In the genomic region with DNA sequence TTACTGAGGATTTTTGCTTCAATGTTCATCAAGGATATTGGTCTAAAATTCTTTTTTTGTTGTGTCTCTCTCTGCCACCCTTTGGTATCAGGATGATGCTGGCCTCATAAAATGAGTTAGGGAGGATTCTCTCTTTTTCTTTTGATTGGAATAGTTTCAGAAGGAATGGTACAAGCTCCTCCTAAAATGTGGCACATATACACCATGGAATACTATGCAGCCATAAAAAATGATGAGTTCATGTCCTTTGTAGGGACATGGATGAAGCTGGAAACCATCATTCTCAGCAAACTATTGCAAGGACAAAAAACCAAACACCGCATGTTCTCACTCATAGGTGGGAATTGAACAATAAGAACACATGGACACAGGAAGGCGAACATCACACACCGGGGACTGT, we compare ENCODE assay signal across 20 cellular contexts. TPM values are rescaled to one million over a fixed set of nuclear protein-coding genes. Genes with fewer than 3 reads are reported as not detected.
A peak's percentile ranks its signal among the peaks of the same experiment; 100 is the strongest.
DNase-seq lines count a peak whose midpoint lies in the region; ATAC-seq, FAIRE-seq and TF ChIP-seq lines count a peak whose summit lies in the region.
"Not testable (repeated sequence)": the region's sequence is repeated elsewhere in the genome, so short reads cannot be mapped to it uniquely, and the experiment has no call there.
"Had no signal": no experiment of that assay in that cellular context is flagged by ENCODE, and none has a peak within 500 bp of the region (broad histone marks: within the 10 kb centered on the region; RNA-seq: fewer than 3 reads in every experiment).

No MANE protein-coding gene starts in this region.

- H3K4me2 ChIP-seq in GM12878 (ENCODE audit: control insufficient read depth, insufficient read depth); neural progenitor cell: not testable (repeated sequence)

- TF ChIP-seq EP300 in GM12878 (IDR thresholded peaks at IDR 0.05; ENCODE audit: borderline replicate concordance in 1 of 2, control insufficient read depth in 1 of 2, low read depth in 2 of 2, low read length in 2 of 2): not testable (repeated sequence)

- H3K9me3 ChIP-seq in CD4-positive, alpha-beta T cell (ENCODE audit: control insufficient read depth, low read length); GM12878 (replicated peaks; ENCODE audit: control insufficient read depth, insufficient read depth, low read length); neural progenitor cell (ENCODE audit: low read depth); upper lobe of right lung: not testable (repeated sequence)

- not testable (repeated sequence) for TF ChIP-seq POLR2A in GM12878 (IDR thresholded peaks at IDR 0.05; ENCODE audit: low read depth, low read length)

- RAD21 ChIA-PET in GM12878 (lab: Charles Lee; ENCODE audit: unreplicated experiment): interaction anchor here (1.7 to 1.8 kb wide), 2 partner anchors 119 to 180 kb away, joined by 6 to 8 read pairs; no protein-coding TSS in a partner anchor

- H3K27ac ChIP-seq in CD4-positive, alpha-beta T cell (ENCODE audit: low read depth, low read length); GM12878 (ENCODE audit: control insufficient read depth, insufficient read depth); neural progenitor cell; upper lobe of right lung: not testable (repeated sequence)

- H4K20me1 ChIP-seq in GM12878 (ENCODE audit: control insufficient read depth, insufficient read depth): not testable (repeated sequence)
- H4K20me1 ChIP-seq in neural progenitor cell (ENCODE audit: low read depth): peaks cover 25% of the 10 kb centered on the region

- BruUV-seq in GM12878 (replicated peaks; lab: Mats Ljungman, UMichigan): not testable (repeated sequence)

- not testable (repeated sequence) for H3K9ac ChIP-seq in GM12878 (ENCODE audit: control insufficient read depth, insufficient read depth, low read length); neural progenitor cell

- H3K9me3 Mint-ChIP-seq in CD4-positive, alpha-beta T cell; WTC11; activated T-cell treated with anti-CD3 and anti-CD28 coated beads, Interleukin-2, amount 50 U/mL, for 72 hours; memory B cell; neural progenitor cell: not testable (repeated sequence)

- H3K36me3 ChIP-seq in GM12878 (ENCODE audit: control insufficient read depth in 2 of 2, insufficient read depth in 2 of 2, low read length in 1 of 2); neural progenitor cell: not testable (repeated sequence)
- H3K36me3 ChIP-seq in upper lobe of right lung: peaks cover 10% of the 10 kb centered on the region

- not testable (repeated sequence) for DNase-seq in CD4-positive, alpha-beta T cell; LNCaP clone FGC (ENCODE audit: low read depth); WTC11 (ENCODE audit: low spot score); activated T-cell treated with anti-CD3 and anti-CD28 coated beads, Interleukin-2, amount 50 U/mL, for 72 hours; GM12878 (ENCODE audit: low read depth, low spot score); memory B cell (ENCODE audit: low spot score in 2 of 2); neural progenitor cell (ENCODE audit: low spot score); upper lobe of right lung

- peaks cover 18% of the 10 kb centered on the region for H3K36me3 Mint-ChIP-seq in CD4-positive, alpha-beta T cell (ENCODE audit: low read depth)
- not testable (repeated sequence) for H3K36me3 Mint-ChIP-seq in WTC11; activated T-cell treated with anti-CD3 and anti-CD28 coated beads, Interleukin-2, amount 50 U/mL, for 72 hours (ENCODE audit: insufficient read depth in 2 of 2); memory B cell; neural progenitor cell

- SMC1A ChIA-PET in GM12878 (lab: Charles Lee; ENCODE audit: uncharacterized antibody, unreplicated experiment): interaction anchor here (0.9 kb wide), 1 partner anchor 119 kb away, joined by 3 read pairs; no protein-coding TSS in a partner anchor

- not testable (repeated sequence) for H2AFZ ChIP-seq in GM12878 (ENCODE audit: control insufficient read depth, low read depth, low read length); neural progenitor cell (replicated peaks)

- FAIRE-seq in GM12878 (lab: Jason Lieb, UNC): not testable (repeated sequence)

- peak overlapping the region; percentile 62 for H3K4me3 Mint-ChIP-seq in CD4-positive, alpha-beta T cell
- H3K4me3 Mint-ChIP-seq in WTC11 (peak overlapping the region; percentile 48), memory B cell (peak overlapping the region; percentile 61), neural progenitor cell (peak overlapping the region; percentile 64)
- peak overlapping the region; percentile 83 to 90 for H3K4me3 Mint-ChIP-seq in activated T-cell treated with anti-CD3 and anti-CD28 coated beads, Interleukin-2, amount 50 U/mL, for 72 hours

- not testable (repeated sequence) for ATAC-seq in CD4-positive, alpha-beta T cell (ENCODE audit: poor library complexity); WTC11; activated T-cell treated with anti-CD3 and anti-CD28 coated beads, Interleukin-2, amount 50 U/mL, for 72 hours (replicated peaks in 1 of 2); GM12878; memory B cell (ENCODE audit: low read depth); upper lobe of right lung

- H3K27me3 Mint-ChIP-seq in CD4-positive, alpha-beta T cell: peaks cover 17% of the 10 kb centered on the region
- H3K27me3 Mint-ChIP-seq in WTC11 (ENCODE audit: low read depth): peaks cover 23% of the 10 kb centered on the region
- H3K27me3 Mint-ChIP-seq in activated T-cell treated with anti-CD3 and anti-CD28 coated beads, Interleukin-2, amount 50 U/mL, for 72 hours (ENCODE audit: low read depth); memory B cell; neural progenitor cell (ENCODE audit: insufficient read depth, low read depth): not testable (repeated sequence)

- not testable (repeated sequence) for H3K27me3 ChIP-seq in CD4-positive, alpha-beta T cell (ENCODE audit: control insufficient read depth, insufficient read depth, low read length); GM12878 (replicated peaks in 1 of 2; ENCODE audit: control insufficient read depth in 2 of 2, insufficient read depth in 2 of 2, low read length in 1 of 2); upper lobe of right lung
- peaks cover 17% of the 10 kb centered on the region for H3K27me3 ChIP-seq in neural progenitor cell

- WGBS in GM12878 (ENCODE audit: insufficient coverage, insufficient replicate concordance, low lambda C conversion rate, missing lambda C conversion rate): no CpG with 5 or more reads among the region's 3 CpGs

- not testable (repeated sequence) for H3K4me1 ChIP-seq in GM12878 (ENCODE audit: control insufficient read depth, insufficient read depth, low read length); neural progenitor cell
- peaks cover 14% of the 10 kb centered on the region for H3K4me1 ChIP-seq in upper lobe of right lung

- H3K4me1 Mint-ChIP-seq in CD4-positive, alpha-beta T cell (ENCODE audit: low read depth): peaks cover 40% of the 10 kb centered on the region
- H3K4me1 Mint-ChIP-seq in WTC11 (peaks cover 14% of the 10 kb centered on the region), memory B cell (peaks cover 17% of the 10 kb centered on the region), neural progenitor cell (peaks cover 17% of the 10 kb centered on the region)
- H3K4me1 Mint-ChIP-seq in activated T-cell treated with anti-CD3 and anti-CD28 coated beads, Interleukin-2, amount 50 U/mL, for 72 hours (ENCODE audit: low read depth): peaks cover 37% of the 10 kb centered on the region

- H3K79me2 ChIP-seq in GM12878 (ENCODE audit: control insufficient read depth, insufficient read depth, low read length) (peaks cover 28% of the 10 kb centered on the region), neural progenitor cell (ENCODE audit: low read depth) (peaks cover 35% of the 10 kb centered on the region)

- CTCF ChIA-PET in CD4-positive, alpha-beta T cell (lab: Charles Lee): interaction anchor here (0.7 to 1.5 kb wide), 3 partner anchors 53 to 290 kb away, joined by 3 to 5 read pairs (median 3); a partner anchor contains a TSS
- CTCF ChIA-PET in WTC11 (lab: Charles Lee): interaction anchor here (0.7 to 2.3 kb wide), 8 partner anchors 11 to 156 kb away, joined by 3 to 13 read pairs (median 4); a partner anchor contains a TSS
- CTCF ChIA-PET in GM12878 (lab: Yijun Ruan, JAX): interaction anchor here (0.6 kb wide), 1 partner anchor 102 kb away, joined by 3 read pairs; no protein-coding TSS in a partner anchor

- POLR2A ChIA-PET in CD4-positive, alpha-beta T cell (lab: Charles Lee): interaction anchor here (0.7 to 2.0 kb wide), 6 partner anchors 9 to 381 kb away, joined by 3 to 12 read pairs (median 4); a partner anchor contains a TSS
- POLR2A ChIA-PET in WTC11 (lab: Charles Lee): interaction anchor here (0.6 kb wide), 1 partner anchor 14 kb away, joined by 3 read pairs; no protein-coding TSS in a partner anchor
- POLR2A ChIA-PET in GM12878 (lab: Charles Lee): interaction anchor here (1.0 to 2.6 kb wide), 2 partner anchors 155 to 275 kb away, joined by 3 to 9 read pairs; a partner anchor contains a TSS

- H3K27ac Mint-ChIP-seq in CD4-positive, alpha-beta T cell; WTC11; activated T-cell treated with anti-CD3 and anti-CD28 coated beads, Interleukin-2, amount 50 U/mL, for 72 hours; memory B cell; neural progenitor cell: not testable (repeated sequence)

- TF ChIP-seq RAD21 in GM12878 (IDR thresholded peaks at IDR 0.05; ENCODE audit: insufficient read depth, low read depth, low read length): not testable (repeated sequence)

- in situ Hi-C loops in GM12878 (cut with MboI): not testable (repeated sequence)

- not testable (repeated sequence) for H3F3A ChIP-seq in neural progenitor cell (ENCODE audit: low read depth)

- intact Hi-C loops in CD4-positive, alpha-beta T cell (cut with DNase I, micrococcal nuclease): loop anchor here (1.0 to 5.0 kb wide), 6 partner anchors 54 to 912 kb away; a partner anchor contains a TSS
- intact Hi-C loops in GM12878 (cut with micrococcal nuclease; ENCODE audit: unreplicated experiment); upper lobe of right lung (cut with DNase I): not testable (repeated sequence)

- H3K4me3 ChIP-seq in LNCaP clone FGC (ENCODE audit: low read depth, low read length): peak overlapping the region; percentile 65
- H3K4me3 ChIP-seq in GM12878, neural progenitor cell: not testable (repeated sequence)
- peak overlapping the region; percentile 83 for H3K4me3 ChIP-seq in upper lobe of right lung

- not testable (repeated sequence) for TF ChIP-seq CTCF in CD4-positive, alpha-beta T cell (IDR thresholded peaks at IDR 0.05); LNCaP clone FGC (IDR thresholded peaks at IDR 0.05; ENCODE audit: control insufficient read depth, extremely low read depth, insufficient read depth); WTC11 (IDR thresholded peaks at IDR 0.05); GM12878 (IDR thresholded peaks at IDR 0.05 in 2 of 3, conservative IDR thresholded peaks at IDR 0.05 in 1 of 3; ENCODE audit: control insufficient read depth in 2 of 3, extremely low read depth in 1 of 3, insufficient read depth in 1 of 3, low read depth in 3 of 3, low read length in 3 of 3); neural progenitor cell (IDR thresholded peaks at IDR 0.05); upper lobe of right lung (IDR thresholded peaks at IDR 0.05)

RNA-seq across cellular contexts. Expression of a gene that starts 0.6 kb away (rescaled TPM):
- 10 to 100 TPM; 85.0 to 86.4 TPM for total RNA-seq in CD4-positive, alpha-beta T cell
- 82.2 to 102 TPM (median 83.7 TPM) in 3 replicates for total RNA-seq in WTC11 (2021)
- 10 to 100 TPM; 66.0 to 72.3 TPM for total RNA-seq in activated T-cell treated with anti-CD3 and anti-CD28 coated beads, Interleukin-2, amount 50 U/mL, for 72 hours
- total RNA-seq in GM12878 (2013; cell fraction: nucleolus; rRNA removed): 18.6 and 19.8 TPM in 2 replicates
- 72.0 and 78.8 TPM in 2 replicates for total RNA-seq in GM12878 (2014; rRNA removed)
- total RNA-seq in GM12878 (2014; rRNA removed; fragmentation: Illumina TruSeq; extraction: Trizol): 48.0 and 48.2 TPM in 2 replicates
- 70.1 and 74.6 TPM in 2 replicates for total RNA-seq in GM12878 (2021)
- polyA plus RNA-seq in GM12878 (2011; ENCODE audit: low read depth): 33.2 TPM
- polyA plus RNA-seq in GM12878 (2011; rRNA removed): 51.2 and 71.2 TPM in 2 replicates
- polyA plus RNA-seq in GM12878 (2011; cell fraction: cytosol; rRNA removed): 76.8 and 103 TPM in 2 replicates
- 83.1 and 91.6 TPM in 2 replicates for polyA plus RNA-seq in GM12878 (2011; cell fraction: nucleus; rRNA removed)
- polyA plus RNA-seq in GM12878 (2012): 37.6 and 54.2 TPM in 2 replicates
- polyA plus RNA-seq in GM12878 (2014; fragmentation: Illumina TruSeq; extraction: Trizol): 65.7 and 69.7 TPM in 2 replicates
- polyA plus RNA-seq in GM12878 (2014; fragmentation: Nextera tagmentation; extraction: Ambion mirVana): 1 to 10 TPM; 1.7 to 3.9 TPM
- 95.2 and 103 TPM in 2 replicates for polyA plus RNA-seq in GM12878 (2014; rRNA removed)
- polyA plus RNA-seq in GM12878 (2016; fragmentation: Nextera tagmentation; extraction: Ambion mirVana): 10 to 100 TPM; 68.0 to 75.1 TPM
- 45.9 and 57.8 TPM in 2 replicates for polyA minus RNA-seq in GM12878 (2011; rRNA and poly(A)+ RNA removed)
- polyA minus RNA-seq in GM12878 (2011; cell fraction: cytosol; rRNA and poly(A)+ RNA removed): 13.1 and 24.2 TPM in 2 replicates
- 25.1 and 40.4 TPM in 2 replicates for polyA minus RNA-seq in GM12878 (2011; cell fraction: nucleus; rRNA and poly(A)+ RNA removed)
- total RNA-seq in neural progenitor cell (ENCODE audit: low replicate concordance): 43.8 and 69.2 TPM in 2 replicates
- 54.7 TPM for total RNA-seq in upper lobe of right lung

RNA-seq across cellular contexts. Expression of a gene that starts 10.9 kb away (rescaled TPM):
- under 1 TPM; 0.47 to 0.71 TPM for total RNA-seq in CD4-positive, alpha-beta T cell
- total RNA-seq in WTC11 (2021) (3.3 to 5.1 TPM (median 4.5 TPM) in 3 replicates), GM12878 (2014; rRNA removed) (not detected in 2 replicates), GM12878 (2014; rRNA removed; fragmentation: Illumina TruSeq; extraction: Trizol) (not detected in 2 replicates), GM12878 (2021) (0.24 TPM in 1 of 2 replicates, not detected in the other), neural progenitor cell (ENCODE audit: low replicate concordance) (0.15 TPM in 1 of 2 replicates, not detected in the other), upper lobe of right lung (0.23 TPM)
- 1 to 10 TPM in 1 of 2 donors, under 1 TPM in 1; 0.67 to 1.3 TPM for total RNA-seq in activated T-cell treated with anti-CD3 and anti-CD28 coated beads, Interleukin-2, amount 50 U/mL, for 72 hours
- not detected in 2 replicates for total RNA-seq in GM12878 (2013; cell fraction: nucleolus; rRNA removed)
- polyA plus RNA-seq in GM12878 (2011; ENCODE audit: low read depth): not detected
- polyA plus RNA-seq in GM12878 (2011; rRNA removed) (not detected in 2 replicates), GM12878 (2014; fragmentation: Illumina TruSeq; extraction: Trizol) (not detected in 2 replicates), GM12878 (2014; fragmentation: Nextera tagmentation; extraction: Ambion mirVana) (under 1 TPM in 1 of 2 experiments, not detected in 1; 0.16 TPM), GM12878 (2014; rRNA removed) (not detected in 2 replicates), GM12878 (2016; fragmentation: Nextera tagmentation; extraction: Ambion mirVana) (under 1 TPM in 1 of 2 experiments, not detected in 1; 0.06 TPM)
- polyA plus RNA-seq in GM12878 (2011; cell fraction: cytosol; rRNA removed): not detected in 2 replicates
- not detected in 2 replicates for polyA plus RNA-seq in GM12878 (2011; cell fraction: nucleus; rRNA removed)
- 0.20 TPM in 1 of 2 replicates, not detected in the other for polyA plus RNA-seq in GM12878 (2012)
- not detected in 2 replicates for polyA minus RNA-seq in GM12878 (2011; rRNA and poly(A)+ RNA removed)
- polyA minus RNA-seq in GM12878 (2011; cell fraction: cytosol; rRNA and poly(A)+ RNA removed): not detected in 2 replicates
- polyA minus RNA-seq in GM12878 (2011; cell fraction: nucleus; rRNA and poly(A)+ RNA removed): not detected in 2 replicates
- total RNA-seq: HepG2, LHCN-M2, mammary epithelial cell had no signal
- polyA plus RNA-seq: HepG2, mammary epithelial cell had no signal

RNA-seq across cellular contexts. Expression of a gene that starts 59.0 kb away (rescaled TPM):
- not detected for total RNA-seq in CD4-positive, alpha-beta T cell
- total RNA-seq in WTC11 (2021) (0.39 to 1.6 TPM (median 0.90 TPM) in 3 replicates), GM12878 (2014; rRNA removed) (not detected in 2 replicates), GM12878 (2014; rRNA removed; fragmentation: Illumina TruSeq; extraction: Trizol) (not detected in 2 replicates), GM12878 (2021) (not detected in 2 replicates), neural progenitor cell (ENCODE audit: low replicate concordance) (not detected in 2 replicates), upper lobe of right lung (3.1 TPM)
- not detected for total RNA-seq in activated T-cell treated with anti-CD3 and anti-CD28 coated beads, Interleukin-2, amount 50 U/mL, for 72 hours
- not detected in 2 replicates for total RNA-seq in GM12878 (2013; cell fraction: nucleolus; rRNA removed)
- not detected for polyA plus RNA-seq in GM12878 (2011; ENCODE audit: low read depth)
- polyA plus RNA-seq in GM12878 (2011; rRNA removed) (not detected in 2 replicates), GM12878 (2014; fragmentation: Illumina TruSeq; extraction: Trizol) (not detected in 2 replicates), GM12878 (2014; fragmentation: Nextera tagmentation; extraction: Ambion mirVana) (not detected), GM12878 (2014; rRNA removed) (not detected in 2 replicates), GM12878 (2016; fragmentation: Nextera tagmentation; extraction: Ambion mirVana) (1 to 10 TPM in 1 of 2 experiments, not detected in 1; 1.9 TPM)
- not detected in 2 replicates for polyA plus RNA-seq in GM12878 (2011; cell fraction: cytosol; rRNA removed)
- not detected in 2 replicates for polyA plus RNA-seq in GM12878 (2011; cell fraction: nucleus; rRNA removed)
- polyA plus RNA-seq in GM12878 (2012): not detected in 2 replicates
- polyA minus RNA-seq in GM12878 (2011; rRNA and poly(A)+ RNA removed): not detected in 2 replicates
- not detected in 2 replicates for polyA minus RNA-seq in GM12878 (2011; cell fraction: cytosol; rRNA and poly(A)+ RNA removed)
- polyA minus RNA-seq in GM12878 (2011; cell fraction: nucleus; rRNA and poly(A)+ RNA removed): not detected in 2 replicates
- total RNA-seq: activated naive CD4-positive, alpha-beta T cell treated with anti-CD3 and anti-CD28 coated beads, Interleukin-2, amount 50 U/mL, for 72 hours; ascending aorta; glomerular endothelial cell; GM23338; LHCN-M2; occipital lobe; pulmonary artery endothelial cell; sigmoid colon; subcutaneous adipose tissue; T-helper 2 cell treated with Interferon-gamma antibody and Interleukin-4, amounts not matched to agents 100 ng/mL and 5 ng/mL, for 36 hours had no signal
- polyA plus RNA-seq: HepG2 had no signal
